Comparison of ENCODE assay signal across 10 cellular contexts in genomic region chr5:174306345-174307030, GRCh38.
A peak's percentile ranks its signal among the peaks of the same experiment; 100 is the strongest.
DNase-seq lines count a peak whose midpoint lies in the region; ATAC-seq and TF ChIP-seq lines count a peak whose summit lies in the region.
"Had no signal": no experiment of that assay in that cellular context is flagged by ENCODE, and none has a peak within 500 bp of the region (broad histone marks: within the 10 kb centered on the region; RNA-seq: fewer than 3 reads in every experiment).

No MANE protein-coding gene starts in this region.

- CTCF ChIA-PET in HEK293 (lab: Yijun Ruan, JAX) = interaction anchor here (1.5 to 2.5 kb wide), 2 partner anchors 9 to 261 kb away, joined by 6 to 12 read pairs; partner anchors contain the start of gene NSG2

- H3K9me3 ChIP-seq in HEK293 (ENCODE audit: control insufficient read depth, insufficient read depth, low read depth, low read length) (no peaks in the 10 kb centered on the region), smooth muscle cell (replicated peaks; ENCODE audit: low read depth) (no peaks in the 10 kb centered on the region)

- peak overlapping the region; percentile 66 for H3K4me2 ChIP-seq in smooth muscle cell

- no peaks in the 10 kb centered on the region for H3K27me3 ChIP-seq in smooth muscle cell (ENCODE audit: low read depth)

- no peak for ATAC-seq in HG03025 (IDR thresholded peaks at IDR 0.05; ENCODE audit: low FRiP score, unreplicated experiment)
- ATAC-seq: HCT116 had no signal

- H3F3A ChIP-seq in smooth muscle cell (ENCODE audit: low read depth) = peaks cover 4% of the 10 kb centered on the region

- no peak overlapping the region for H3K9ac ChIP-seq in smooth muscle cell (ENCODE audit: low read depth)

- no peaks in the 10 kb centered on the region for H4K20me1 ChIP-seq in smooth muscle cell (ENCODE audit: low read depth)

- H3K27ac ChIP-seq in HEK293 (ENCODE audit: extremely low read depth, low read depth, low read length) = no peak overlapping the region
- H3K27ac ChIP-seq in smooth muscle cell (ENCODE audit: low read depth) = peak overlapping the region; percentile 45

- DNase-seq in EL (peak; percentile 22), ecto neural progenitor cell (ENCODE audit: low spot score) (peak; percentile 27), smooth muscle cell (lab: John Stamatoyannopoulos, UW; ENCODE audit: unreplicated experiment) (no peak), occipital lobe (lab: John Stamatoyannopoulos, UW) (no peak), NCI-H2029 (lab: John Stamatoyannopoulos, UW) (no peak)
- DNase-seq: DMS79, Right ventricle myocardium superior had no signal

- H3K79me2 ChIP-seq in smooth muscle cell (ENCODE audit: low read depth) = no peaks in the 10 kb centered on the region

- TF ChIP-seq CTCF in HEK293 (tag by site-specific recombination; IDR thresholded peaks at IDR 0.05) = no peak
- no peak for TF ChIP-seq CTCF in smooth muscle cell (IDR thresholded peaks at IDR 0.05; ENCODE audit: borderline replicate concordance, insufficient read depth, poor library complexity, severe bottlenecking)

- H3K36me3 ChIP-seq in HEK293 (ENCODE audit: control insufficient read depth in 2 of 2, insufficient read depth in 1 of 2, low read length in 2 of 2) (no peaks in the 10 kb centered on the region), smooth muscle cell (ENCODE audit: low read depth) (no peaks in the 10 kb centered on the region)

- H3K4me3 ChIP-seq in HEK293 (ENCODE audit: low read depth, low read length) (no peak overlapping the region), smooth muscle cell (no peak overlapping the region)

- H2AFZ ChIP-seq in smooth muscle cell (ENCODE audit: low read depth) = no peak overlapping the region

- POLR2A ChIA-PET in HEK293 (lab: Yijun Ruan, JAX) = no interaction called here

- no peaks in the 10 kb centered on the region for H3K4me1 ChIP-seq in HEK293 (ENCODE audit: control insufficient read depth, insufficient read depth, low read length)
- H3K4me1 ChIP-seq in smooth muscle cell (ENCODE audit: low read depth) = peaks cover 22% of the 10 kb centered on the region

- WGBS in smooth muscle cell (ENCODE audit: low lambda C conversion rate) = 41% methylated on average over 11 of the region's 11 CpGs

TF ChIP-seq in HEK293, 187 proteins besides CTCF, POLR2A, EP300 and RAD21:
- TF ChIP-seq ZNF792 (tag by site-specific recombination; IDR thresholded peaks at IDR 0.05) (no peak), ZFP3 (tag by site-specific recombination; IDR thresholded peaks at IDR 0.05; ENCODE audit: low read depth) (peak; percentile 70), ZFHX2 (tag by site-specific recombination; conservative IDR thresholded peaks at IDR 0.05) (peak; percentile 24; the same call in 1 of the 2 replicates)
TF ChIP-seq in HEK293: peak in this region for 2.

Comparison
In these comparisons a context has a peak if more than half of its experiments do, and no peak if none do; other contexts are left out.
1. DNase-seq: peak in EL (single experiment) and ecto neural progenitor cell (single experiment); none in smooth muscle cell (single experiment), occipital lobe (single experiment) and NCI-H2029 (single experiment).